22 cellular contexts compared by ENCODE assay signal in the genomic region with DNA sequence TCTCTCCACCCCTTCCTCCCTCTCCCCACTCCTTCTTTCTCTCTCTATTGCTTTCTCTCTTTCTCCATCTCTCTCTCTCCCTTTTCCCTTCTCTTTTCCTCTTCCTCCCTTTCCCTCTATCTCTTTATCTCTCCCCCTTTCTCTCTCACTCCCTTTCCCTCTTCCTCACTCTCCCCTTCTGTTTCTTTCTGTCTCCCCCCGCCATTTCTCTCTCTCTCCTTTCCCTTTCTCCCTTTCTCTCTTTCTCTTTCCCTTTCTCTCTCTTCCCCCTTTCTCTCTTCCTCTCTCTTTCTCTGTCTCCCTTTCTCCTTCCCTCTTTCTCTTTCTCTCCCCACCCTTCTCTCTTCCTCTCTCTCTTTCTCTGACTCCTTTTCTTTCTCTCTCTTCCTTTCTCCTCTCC.
DNase-seq lines count a peak whose midpoint lies in the region; ATAC-seq and TF ChIP-seq lines count a peak whose summit lies in the region.
"Had no signal": no experiment of that assay in that cellular context is flagged by ENCODE, and none has a peak within 500 bp of the region (broad histone marks: within the 10 kb centered on the region; RNA-seq: fewer than 3 reads in every experiment).

No MANE protein-coding gene starts in this region.

- H3K27ac Mint-ChIP-seq in T-helper 17 cell (no peak overlapping the region), endodermal cell (peak overlapping the region; percentile 48)
- H3K27ac Mint-ChIP-seq: CD4-positive, alpha-beta memory T cell had no signal

- intact Hi-C loops in gastrocnemius medialis (cut with DNase I; ENCODE audit: low total_unique reads) (no loop called here), body of pancreas (cut with DNase I) (no loop called here)

- H3K9me3 Mint-ChIP-seq in endodermal cell = no peaks in the 10 kb centered on the region
- H3K9me3 Mint-ChIP-seq: CD4-positive, alpha-beta memory T cell had no signal

- ATAC-seq in T-helper 17 cell (no peak), gastrocnemius medialis (no peak), HG02840 (IDR thresholded peaks at IDR 0.05; ENCODE audit: low FRiP score, unreplicated experiment) (no peak), body of pancreas (no peak), omental fat pad (ENCODE audit: low FRiP score) (no peak)
- ATAC-seq in activated CD4-positive, CD25-positive, alpha-beta regulatory T cell treated with anti-CD3 and anti-CD28 coated beads, Interleukin-2, amount 50 U/mL, for 24 hours = no peak
- ATAC-seq: HCT116 had no signal

- H3K27ac ChIP-seq in BLaER1 = peak overlapping the region; percentile 23; the same call in 1 of the 2 replicates
- no peak overlapping the region for H3K27ac ChIP-seq in endodermal cell (ENCODE audit: low read depth, low read length)
- H3K27ac ChIP-seq in gastrocnemius medialis = peak overlapping the region; percentile 84 to 90 (median 89)
- peak overlapping the region in 1 of 4 donors; percentile 76 for H3K27ac ChIP-seq in body of pancreas
- H3K27ac ChIP-seq: SJSA1 had no signal

- H3K4me2 ChIP-seq in BLaER1 = 0 out of 2 replicates have a peak overlapping the region, but pooled peaks have one; percentile 51

- DNase-seq in T-helper 17 cell (no peak), endodermal cell (no peak), gastrocnemius medialis (no peak), body of pancreas (no peak), omental fat pad (ENCODE audit: low spot score) (no peak)
- DNase-seq: 8988T; ACHN; CD4-positive, alpha-beta memory T cell; GF-D8; KBM-7; MG63; NCI-H1694; NCI-H2029 treated with DMSO at 0.1 percent for 48 hours; NCI-H226; NCI-H510A; Right ventricle myocardium superior; RPMI8226 had no signal

- H3K36me3 ChIP-seq in BLaER1 (no peaks in the 10 kb centered on the region), endodermal cell (ENCODE audit: control insufficient read depth, insufficient read depth, low read length) (no peaks in the 10 kb centered on the region), gastrocnemius medialis (no peaks in the 10 kb centered on the region), body of pancreas (replicated peaks in 1 of 2; ENCODE audit: insufficient read depth in 1 of 2, low read depth in 2 of 2) (no peaks in the 10 kb centered on the region)
- H3K36me3 ChIP-seq: MG63, SJSA1 had no signal

- WGBS in endodermal cell (ENCODE audit: insufficient coverage in 1 of 2, insufficient read length in 1 of 2), 2 experiments = 86 to 91% methylated on average over 1 of the region's 1 CpG
- WGBS in body of pancreas, 2 donors = 75% methylated on average over 1 of the region's 1 CpG

- TF ChIP-seq POLR2A in gastrocnemius medialis (IDR thresholded peaks at IDR 0.05) (no peak), body of pancreas (IDR thresholded peaks at IDR 0.05) (no peak)

- H3K27me3 Mint-ChIP-seq in T-helper 17 cell (peaks cover 46% of the 10 kb centered on the region), endodermal cell (ENCODE audit: insufficient read depth) (no peaks in the 10 kb centered on the region)

- H3K4me3 Mint-ChIP-seq in T-helper 17 cell (peak overlapping the region; percentile 45), endodermal cell (no peak overlapping the region)
- H3K4me3 Mint-ChIP-seq: CD4-positive, alpha-beta memory T cell had no signal

- H4K20me1 ChIP-seq in BLaER1 = no peaks in the 10 kb centered on the region

- H3K4me3 ChIP-seq in BLaER1 (no peak overlapping the region), endodermal cell (ENCODE audit: low read length) (no peak overlapping the region), gastrocnemius medialis (no peak overlapping the region), body of pancreas (no peak overlapping the region)
- H3K4me3 ChIP-seq: MG63, SJSA1 had no signal

- H3K4me1 ChIP-seq in BLaER1 (peaks cover 46% of the 10 kb centered on the region), endodermal cell (ENCODE audit: control insufficient read depth, insufficient read depth, low read length) (peaks cover 13% of the 10 kb centered on the region), gastrocnemius medialis (peaks cover 31 to 34% of the 10 kb centered on the region in 2 donors), body of pancreas (peaks cover 37% of the 10 kb centered on the region)

- TF ChIP-seq CTCF in endodermal cell (conservative IDR thresholded peaks at IDR 0.05) = no peak
- TF ChIP-seq CTCF in gastrocnemius medialis (IDR thresholded peaks at IDR 0.05 in 4 of 5, conservative IDR thresholded peaks at IDR 0.05 in 1 of 5) = no peak
- TF ChIP-seq CTCF in body of pancreas (IDR thresholded peaks at IDR 0.05) = no peak
- TF ChIP-seq CTCF in omental fat pad (IDR thresholded peaks at IDR 0.05) = no peak

- H3K4me1 Mint-ChIP-seq in T-helper 17 cell (peaks cover 6% of the 10 kb centered on the region), endodermal cell (peaks cover 21% of the 10 kb centered on the region)
- H3K4me1 Mint-ChIP-seq: CD4-positive, alpha-beta memory T cell had no signal

- no peaks in the 10 kb centered on the region for H3K9me3 ChIP-seq in BLaER1
- H3K9me3 ChIP-seq in T-helper 17 cell (ENCODE audit: control insufficient read depth, low read length, poor library complexity, severe bottlenecking) = no peaks in the 10 kb centered on the region
- no peaks in the 10 kb centered on the region for H3K9me3 ChIP-seq in endodermal cell (ENCODE audit: control insufficient read depth, low read length)
- H3K9me3 ChIP-seq in gastrocnemius medialis = no peaks in the 10 kb centered on the region
- no peaks in the 10 kb centered on the region for H3K9me3 ChIP-seq in body of pancreas
- H3K9me3 ChIP-seq: MG63, SJSA1 had no signal

- H3K36me3 Mint-ChIP-seq in T-helper 17 cell (ENCODE audit: low read depth) (peaks cover 5% of the 10 kb centered on the region), endodermal cell (ENCODE audit: low read depth) (no peaks in the 10 kb centered on the region)
- H3K36me3 Mint-ChIP-seq: CD4-positive, alpha-beta memory T cell had no signal

- H3K9ac ChIP-seq in BLaER1 (peak overlapping the region; percentile 25; the same call in 1 of the 2 replicates), endodermal cell (ENCODE audit: extremely low read depth, low read length, poor library complexity, severe bottlenecking) (no peak overlapping the region)

- in situ Hi-C loops in gastrocnemius medialis (cut with MboI; ENCODE audit: low sequenced_read_pairs in 4 of 4) = no loop called here

- H3K27me3 ChIP-seq in BLaER1 (no peaks in the 10 kb centered on the region), endodermal cell (ENCODE audit: control insufficient read depth, insufficient read depth, low read length, poor library complexity, severe bottlenecking) (no peaks in the 10 kb centered on the region), gastrocnemius medialis (no peaks in the 10 kb centered on the region), body of pancreas (no peaks in the 10 kb centered on the region)
- H3K27me3 ChIP-seq: MG63, SJSA1 had no signal
